Comparison of ENCODE assay signal across 1 cellular context in the genomic region with DNA sequence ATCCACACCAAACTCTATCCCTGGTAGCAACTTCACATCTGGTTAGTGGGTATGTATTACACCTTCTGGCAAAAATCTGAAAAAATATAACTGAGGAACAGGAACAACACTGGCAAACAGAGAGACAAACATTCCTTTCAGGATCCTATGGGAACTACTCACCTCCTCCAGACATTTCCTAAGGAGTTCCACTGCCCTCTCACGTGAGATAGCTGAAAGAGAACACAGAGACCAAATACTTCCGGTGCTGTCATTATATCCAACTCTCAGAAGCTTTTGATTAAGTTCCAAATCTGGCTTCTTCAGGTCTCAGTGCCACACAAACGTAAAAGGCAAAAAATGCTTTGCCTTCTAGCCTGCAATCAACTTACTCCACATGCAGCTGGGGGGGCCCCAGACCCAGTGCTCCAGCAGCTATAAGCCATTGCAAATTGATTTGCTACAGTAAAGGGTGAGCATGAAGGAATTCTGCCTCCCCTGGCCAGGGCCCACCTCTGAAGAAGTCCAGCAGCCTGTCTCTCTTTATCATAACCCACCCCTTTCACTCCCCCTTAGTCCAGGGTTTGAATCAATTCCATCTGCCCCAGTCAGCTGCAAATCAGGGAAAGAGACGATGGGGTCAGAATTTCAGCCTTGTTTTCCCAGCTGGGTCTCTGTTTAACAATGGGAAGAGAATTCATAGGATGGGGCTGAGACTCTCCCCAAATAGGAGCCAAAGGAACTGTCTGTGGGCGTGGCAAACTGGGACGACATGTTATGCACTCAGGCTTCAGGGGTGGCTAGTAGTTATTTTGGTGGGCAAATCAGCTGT.
TF ChIP-seq lines count a peak whose summit lies in the region.

No MANE protein-coding gene starts in this region.

TF ChIP-seq in GM12891, 5 proteins besides CTCF, POLR2A, EP300 and RAD21 (continued from another document):
- no peak for TF ChIP-seq SPI1 (IDR thresholded peaks at IDR 0.05; ENCODE audit: low read depth, low read length)
- no peak for TF ChIP-seq POU2F2 (IDR thresholded peaks at IDR 0.05; ENCODE audit: low read depth, low read length)
- no peak for TF ChIP-seq TAF1 (IDR thresholded peaks at IDR 0.05; ENCODE audit: low read depth, low read length)
- TF ChIP-seq PAX5 (IDR thresholded peaks at IDR 0.05; ENCODE audit: insufficient read depth, low read length, severe bottlenecking), result no peak
